Comparison of ENCODE assay signal across 19 cellular contexts in genomic region chr10:45368181-45368580, GRCh38. TPM values are rescaled to one million over a fixed set of nuclear protein-coding genes. Genes with fewer than 3 reads are reported as not detected.
A peak's percentile ranks its signal among the peaks of the same experiment; 100 is the strongest.
DNase-seq lines count a peak whose midpoint lies in the region; ATAC-seq and TF ChIP-seq lines count a peak whose summit lies in the region.
"Had no signal": no experiment of that assay in that cellular context is flagged by ENCODE, and none has a peak within 500 bp of the region (broad histone marks: within the 10 kb centered on the region; RNA-seq: fewer than 3 reads in every experiment).

No MANE protein-coding gene starts in this region.

- H3K4me3 ChIP-seq in BLaER1 (no peak overlapping the region), Karpas-422 (ENCODE audit: low read length) (peak overlapping the region; percentile 56; the same call in 1 of the 2 replicates), WERI-Rb-1 (ENCODE audit: low read depth, low read length) (no peak overlapping the region), prostate gland (no peak overlapping the region)

- H3K4me3 Mint-ChIP-seq in T-helper 17 cell = no peak overlapping the region
- no peak overlapping the region for H3K4me3 Mint-ChIP-seq in stimulated activated memory B cell treated with anti-CD40 and anti-IgM and Interleukin-4, amounts not matched to agents 10 μg/mL and 1 μg/mL and 100 μg/mL, for 72 hours
- H3K4me3 Mint-ChIP-seq: CD14-positive monocyte; CD8-positive, alpha-beta T cell had no signal

- H3K4me2 ChIP-seq in BLaER1 (0 out of 2 replicates have a peak overlapping the region, but pooled peaks have one; percentile 10), Karpas-422 (ENCODE audit: low read depth, low read length, poor library complexity, severe bottlenecking) (peak overlapping the region; percentile 95)
- H3K4me2 ChIP-seq: KMS-11 had no signal

- no peaks in the 10 kb centered on the region; the same call in 1 of the 2 replicates for H3K27me3 ChIP-seq in BLaER1
- no peaks in the 10 kb centered on the region for H3K27me3 ChIP-seq in Karpas-422 (ENCODE audit: low read length)
- H3K27me3 ChIP-seq in WERI-Rb-1 (ENCODE audit: insufficient read depth, low read depth, severe bottlenecking) = no peaks in the 10 kb centered on the region
- H3K27me3 ChIP-seq in prostate gland (replicated peaks; ENCODE audit: insufficient read depth) = no peaks in the 10 kb centered on the region

- H3K27ac Mint-ChIP-seq in T-helper 17 cell = peak overlapping the region; percentile 56
- H3K27ac Mint-ChIP-seq in stimulated activated memory B cell treated with anti-CD40 and anti-IgM and Interleukin-4, amounts not matched to agents 10 μg/mL and 1 μg/mL and 100 μg/mL, for 72 hours = peak overlapping the region; percentile 82
- H3K27ac Mint-ChIP-seq: CD14-positive monocyte; CD8-positive, alpha-beta T cell had no signal

- 91% methylated on average over 2 of the region's 2 CpGs for WGBS in prostate gland

- intact Hi-C loops in prostate gland (cut with DNase I) = no loop called here

- H3K27ac ChIP-seq in BLaER1 (no peak overlapping the region; the same call in 1 of the 2 replicates), Karpas-422 (ENCODE audit: low read length) (peak overlapping the region; percentile 98), WERI-Rb-1 (no peak overlapping the region), prostate gland (no peak overlapping the region)
- H3K27ac ChIP-seq: KMS-11 had no signal

- no peak for TF ChIP-seq POLR2A in prostate gland (IDR thresholded peaks at IDR 0.05)

- H3K4me1 ChIP-seq in BLaER1 (peaks cover 45% of the 10 kb centered on the region), Karpas-422 (ENCODE audit: low read length) (peaks cover 54% of the 10 kb centered on the region), prostate gland (replicated peaks) (no peaks in the 10 kb centered on the region)
- H3K4me1 ChIP-seq: BE2C had no signal

- ATAC-seq in T-helper 17 cell = no peak
- ATAC-seq in stimulated activated memory B cell treated with anti-CD40 and anti-IgM and Interleukin-4, amounts not matched to agents 10 μg/mL and 1 μg/mL and 100 μg/mL, for 72 hours = no peak
- no peak for ATAC-seq in GM19467 (IDR thresholded peaks at IDR 0.05; ENCODE audit: unreplicated experiment)
- ATAC-seq in GM19023 (IDR thresholded peaks at IDR 0.05; ENCODE audit: unreplicated experiment) = no peak
- ATAC-seq: CD8-positive, alpha-beta T cell; HCT116 had no signal

- no peaks in the 10 kb centered on the region for H3K9me2 ChIP-seq in Karpas-422 (replicated peaks; ENCODE audit: insufficient read depth, low read length)

- H3K9me3 ChIP-seq in BLaER1 (0 out of 2 replicates have a peak, but pooled peaks cover 4% of the 10 kb centered on the region), Karpas-422 (ENCODE audit: low read length) (no peaks in the 10 kb centered on the region), T-helper 17 cell (ENCODE audit: control insufficient read depth, low read length, poor library complexity, severe bottlenecking) (no peaks in the 10 kb centered on the region), WERI-Rb-1 (ENCODE audit: severe bottlenecking) (peaks cover 5% of the 10 kb centered on the region), prostate gland (no peaks in the 10 kb centered on the region)
- H3K9me3 ChIP-seq: BE2C had no signal

- DNase-seq in Karpas-422 = peak; percentile 68
- no peak for DNase-seq in T-helper 17 cell
- DNase-seq in WERI-Rb-1 = no peak
- DNase-seq in prostate gland (ENCODE audit: low spot score) = no peak
- DNase-seq: BE2C; CD8-positive, alpha-beta T cell; COR-L47; DND-41; GF-D8 had no signal

- H3K36me3 Mint-ChIP-seq in T-helper 17 cell (ENCODE audit: low read depth) = no peaks in the 10 kb centered on the region
- H3K36me3 Mint-ChIP-seq in stimulated activated memory B cell treated with anti-CD40 and anti-IgM and Interleukin-4, amounts not matched to agents 10 μg/mL and 1 μg/mL and 100 μg/mL, for 72 hours = peaks cover 14% of the 10 kb centered on the region
- H3K36me3 Mint-ChIP-seq: CD8-positive, alpha-beta T cell had no signal

- peaks cover 11% of the 10 kb centered on the region for H3K4me1 Mint-ChIP-seq in T-helper 17 cell
- peaks cover 74% of the 10 kb centered on the region for H3K4me1 Mint-ChIP-seq in stimulated activated memory B cell treated with anti-CD40 and anti-IgM and Interleukin-4, amounts not matched to agents 10 μg/mL and 1 μg/mL and 100 μg/mL, for 72 hours

- H3K9me3 Mint-ChIP-seq in stimulated activated memory B cell treated with anti-CD40 and anti-IgM and Interleukin-4, amounts not matched to agents 10 μg/mL and 1 μg/mL and 100 μg/mL, for 72 hours = no peaks in the 10 kb centered on the region
- H3K9me3 Mint-ChIP-seq: CD8-positive, alpha-beta T cell had no signal

- H3K79me2 ChIP-seq in Karpas-422 (ENCODE audit: low read length) = peaks cover 20% of the 10 kb centered on the region

- TF ChIP-seq CTCF in WERI-Rb-1 (IDR thresholded peaks at IDR 0.05; ENCODE audit: low read depth, low read length) = no peak
- TF ChIP-seq CTCF in prostate gland (IDR thresholded peaks at IDR 0.05) = no peak

- H4K20me1 ChIP-seq in BLaER1 = no peaks in the 10 kb centered on the region
- H4K20me1 ChIP-seq in Karpas-422 (ENCODE audit: insufficient read depth, low read depth, low read length) = no peaks in the 10 kb centered on the region

- no peak overlapping the region for H2AFZ ChIP-seq in Karpas-422 (ENCODE audit: low read length)

- H3K9ac ChIP-seq in BLaER1 = no peak overlapping the region
- H3K9ac ChIP-seq in Karpas-422 (ENCODE audit: low read length) = 0 out of 2 replicates have a peak overlapping the region, but pooled peaks have one; percentile 0
- H3K9ac ChIP-seq: KMS-11 had no signal

- peaks cover 7% of the 10 kb centered on the region for H3K27me3 Mint-ChIP-seq in T-helper 17 cell
- no peaks in the 10 kb centered on the region for H3K27me3 Mint-ChIP-seq in stimulated activated memory B cell treated with anti-CD40 and anti-IgM and Interleukin-4, amounts not matched to agents 10 μg/mL and 1 μg/mL and 100 μg/mL, for 72 hours

- no peaks in the 10 kb centered on the region for H3K36me3 ChIP-seq in BLaER1
- no peaks in the 10 kb centered on the region; the same call in 1 of the 2 replicates for H3K36me3 ChIP-seq in Karpas-422 (ENCODE audit: insufficient read depth, low read length)
- no peaks in the 10 kb centered on the region for H3K36me3 ChIP-seq in WERI-Rb-1
- H3K36me3 ChIP-seq in prostate gland = no peaks in the 10 kb centered on the region
- H3K36me3 ChIP-seq: BE2C had no signal

RNA-seq across cellular contexts. Expression of gene ALOX5, which starts 5.8 kb away (rescaled TPM):
- 480 and 661 TPM in 2 replicates for total RNA-seq in Karpas-422 (2014; rRNA removed; shearing (Covaris generic); ENCODE audit: low replicate concordance)
- total RNA-seq in T-helper 17 cell = 10 to 100 TPM; 19.8 to 66.6 TPM
- 10 to 100 TPM; 21.2 to 35.0 TPM for total RNA-seq in prostate gland
- total RNA-seq: HT1080 had no signal

RNA-seq across cellular contexts. Expression of gene OR13A1, which starts 52.8 kb away (rescaled TPM):
- total RNA-seq in Karpas-422 (2014; rRNA removed; shearing (Covaris generic); ENCODE audit: low replicate concordance) = 3.2 and 9.7 TPM in 2 replicates
- total RNA-seq in T-helper 17 cell (under 1 TPM in 1 of 2 donors, not detected in 1; 0.10 TPM), prostate gland (not detected)
- total RNA-seq: A172; CD8-positive, alpha-beta T cell; H4; HT1080 had no signal
